8 cellular contexts compared by ENCODE assay signal in genomic region chr11:72793452-72794367, GRCh38. TPM values are rescaled to one million over a fixed set of nuclear protein-coding genes. Genes with fewer than 3 reads are reported as not detected.
A peak's percentile ranks its signal among the peaks of the same experiment; 100 is the strongest.
DNase-seq lines count a peak whose midpoint lies in the region; ATAC-seq and TF ChIP-seq lines count a peak whose summit lies in the region.

Gene STARD10 (minus strand): TSS chr11:72794047. CDS start chr11:72781181, 12,866 bp downstream.

- TF ChIP-seq CTCF in RWPE2 (IDR thresholded peaks at IDR 0.05; ENCODE audit: poor library complexity, severe bottlenecking): peak; percentile 99
- peak; percentile 94 for TF ChIP-seq CTCF in natural killer cell (IDR thresholded peaks at IDR 0.05)

- peak within 1 kb of the TSS; percentile 99 for H3K27ac Mint-ChIP-seq in natural killer cell

- H3K27me3 ChIP-seq in RWPE2 (ENCODE audit: insufficient read depth, poor library complexity, severe bottlenecking): no peaks in the 10 kb centered on the region

- no peaks in the 10 kb centered on the region for H3K9me3 Mint-ChIP-seq in natural killer cell

- H3K36me3 ChIP-seq in RWPE2 (ENCODE audit: low read depth): no peaks in the 10 kb centered on the region

- H3K4me3 Mint-ChIP-seq in natural killer cell: peak within 1 kb of the TSS; percentile 96

- H3K27ac ChIP-seq in RWPE2 (ENCODE audit: poor library complexity, severe bottlenecking): peak within 1 kb of the TSS; percentile 64

- intact Hi-C loops in natural killer cell (cut with micrococcal nuclease): loop anchor here (1.0 to 5.0 kb wide), 3 partner anchors 20 to 68 kb away; partner anchors contain the start of gene ARAP1

- no peaks in the 10 kb centered on the region for H3K9me3 ChIP-seq in RWPE2 (ENCODE audit: severe bottlenecking)

- no peaks in the 10 kb centered on the region for H3K36me3 Mint-ChIP-seq in natural killer cell

- peak within 1 kb of the TSS; percentile 77 for H3K4me3 ChIP-seq in RWPE2 (ENCODE audit: severe bottlenecking)

- H3K4me1 ChIP-seq in RWPE2 (ENCODE audit: insufficient read depth, poor library complexity, severe bottlenecking): peaks cover 9% of the 10 kb centered on the region

- peak; percentile 89 for ATAC-seq in RWPE2 (ENCODE audit: low read depth)
- ATAC-seq in natural killer cell: peak; percentile 93 to 99 (median 94)
- ATAC-seq in stimulated activated naive CD8-positive, alpha-beta T cell treated with anti-CD3 and anti-CD28 coated beads, Interleukin-15, Interleukin-2, amounts not matched to agents 100 U/mL and 50 U/mL, for 24 hours: peak; percentile 95

- DNase-seq in ELR (ENCODE audit: low read depth) (peak; percentile 97), H4 (ENCODE audit: low spot score) (peak; percentile 89), LoVo (ENCODE audit: low spot score) (peak; percentile 95), RWPE2 (ENCODE audit: low spot score) (peak; percentile 93), fibroblast of peridontal ligament (ENCODE audit: extremely low read depth) (peak; percentile 94), natural killer cell (peak; percentile 97)
- DNase-seq in activated T-helper 9 cell treated with anti-CD3 and anti-CD28 coated beads, Interleukin-2, amount 50 U/mL, for 16 hours (ENCODE audit: low read depth): peak; percentile 91
- peak; percentile 96 for DNase-seq in stimulated activated naive CD8-positive, alpha-beta T cell treated with anti-CD3 and anti-CD28 coated beads, Interleukin-15, Interleukin-2, amounts not matched to agents 100 U/mL and 50 U/mL, for 24 hours

- peaks cover 23 to 24% of the 10 kb centered on the region in 2 donors for H3K4me1 Mint-ChIP-seq in natural killer cell

- no peaks in the 10 kb centered on the region for H3K27me3 Mint-ChIP-seq in natural killer cell (ENCODE audit: low read depth in 2 of 2)

RNA-seq across cellular contexts. Expression of gene STARD10, which starts in this region (rescaled TPM):
- 23.2 and 25.1 TPM in 2 replicates for total RNA-seq in H4 (2014; rRNA removed; shearing (Covaris generic))
- 10 to 100 TPM; 10.9 to 17.3 (median 11.7) TPM for total RNA-seq in natural killer cell

Comparison
In these comparisons a context has a peak if more than half of its experiments do, and no peak if none do; other contexts are left out.
1. Peak in every context shown above with its lines: DNase-seq, ATAC-seq, H3K4me3 ChIP-seq and H3K27ac ChIP-seq.